1 cellular context compared by ENCODE assay signal in genomic region chr3:16300881-16301359, GRCh38.
TF ChIP-seq lines count a peak whose summit lies in the region.

No MANE protein-coding gene starts in this region.

TF ChIP-seq in HepG2, 621 proteins besides CTCF, POLR2A, EP300 and RAD21:
- TF ChIP-seq ZFX (CRISPR knock-in tag; IDR thresholded peaks at IDR 0.05; ENCODE audit: low read depth) (no peak), IKZF4 (CRISPR knock-in tag; IDR thresholded peaks at IDR 0.05; ENCODE audit: borderline replicate concordance, low read depth, not compliant biosample characterization) (no peak), HOMEZ (CRISPR knock-in tag; IDR thresholded peaks at IDR 0.05; ENCODE audit: low read depth) (no peak), KLF12 (CRISPR knock-in tag; IDR thresholded peaks at IDR 0.05; ENCODE audit: borderline replicate concordance) (no peak), PCBP1 (IDR thresholded peaks at IDR 0.05; ENCODE audit: borderline replicate concordance, low read depth, low read length) (no peak), CREBL2 (CRISPR knock-in tag; IDR thresholded peaks at IDR 0.05; ENCODE audit: borderline replicate concordance) (no peak)
